ENCODE assay signal across 15 cellular contexts in the genomic region with DNA sequence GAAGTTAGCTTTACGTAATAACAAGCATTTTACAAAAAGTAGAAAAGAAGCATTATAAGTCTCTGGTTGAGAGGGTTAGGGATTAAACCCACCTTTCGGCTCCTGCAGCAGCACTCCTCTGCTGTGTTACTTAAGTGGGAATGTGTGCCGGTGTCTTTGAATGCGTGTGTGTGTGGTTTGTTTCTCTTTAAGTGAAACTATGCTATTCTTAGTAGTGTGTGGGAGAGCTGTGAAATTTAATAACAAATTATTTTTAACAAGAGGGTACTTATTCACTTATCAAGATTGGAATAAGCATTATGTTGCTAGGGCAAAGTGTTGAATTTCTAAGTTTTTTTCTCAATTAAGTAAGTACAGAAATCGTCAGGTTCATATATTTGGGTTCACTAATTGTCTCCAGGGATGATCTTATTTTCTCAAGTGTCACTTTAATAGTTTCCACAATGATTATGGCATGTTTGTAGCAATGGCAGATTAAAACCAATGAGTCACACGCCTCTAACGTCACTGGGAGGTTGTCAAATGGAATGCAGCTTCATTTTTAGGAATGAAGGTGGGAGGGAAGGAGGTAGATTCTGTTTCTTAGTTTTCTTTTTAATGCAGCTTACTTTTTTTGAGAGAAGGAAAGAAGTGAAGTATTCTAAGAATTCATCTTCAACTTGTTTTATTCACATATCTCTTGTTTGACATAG.
DNase-seq lines count a peak whose midpoint lies in the region; ATAC-seq and TF ChIP-seq lines count a peak whose summit lies in the region.
"Had no signal": no experiment of that assay in that cellular context is flagged by ENCODE, and none has a peak within 500 bp of the region (broad histone marks: within the 10 kb centered on the region; RNA-seq: fewer than 3 reads in every experiment).

No MANE protein-coding gene starts in this region.

- H3K36me3 Mint-ChIP-seq in activated naive CD4-positive, alpha-beta T cell treated with anti-CD3 and anti-CD28 coated beads for 36 hours (ENCODE audit: low read depth): peaks cover 13% of the 10 kb centered on the region

- TF ChIP-seq EP300 in upper lobe of left lung (IDR thresholded peaks at IDR 0.05): no peak

- CTCF ChIA-PET in activated naive CD4-positive, alpha-beta T cell treated with anti-CD3 and anti-CD28 coated beads for 36 hours (lab: Charles Lee): interaction anchor here (0.7 kb wide), 1 partner anchor 50 kb away, joined by 4 read pairs; no protein-coding TSS in a partner anchor

- H3K4me1 ChIP-seq in heart left ventricle (peaks cover 0 to 78% (median 41%) of the 10 kb centered on the region in 12 donors), upper lobe of left lung (peaks cover 21 to 60% (median 38%) of the 10 kb centered on the region in 4 donors), hepatocyte (ENCODE audit: insufficient read depth) (peaks cover 15% of the 10 kb centered on the region)

- ATAC-seq in heart left ventricle (peak in 1 of 4 donors; percentile 50), Right ventricle myocardium inferior (no peak), upper lobe of left lung (ENCODE audit: low FRiP score in 2 of 2) (no peak), HG03571 (IDR thresholded peaks at IDR 0.05; ENCODE audit: unreplicated experiment) (no peak)
- ATAC-seq: pancreas had no signal

- no peaks in the 10 kb centered on the region for H3K27me3 Mint-ChIP-seq in activated naive CD4-positive, alpha-beta T cell treated with anti-CD3 and anti-CD28 coated beads for 36 hours (ENCODE audit: low read depth)
- H3K27me3 Mint-ChIP-seq: activated naive CD8-positive, alpha-beta T cell had no signal

- H3K9me3 ChIP-seq in heart left ventricle (peaks cover 0 to 7% (median 1%) of the 10 kb centered on the region in 12 donors), upper lobe of left lung (no peaks in the 10 kb centered on the region), hepatocyte (ENCODE audit: low read depth) (no peaks in the 10 kb centered on the region)
- H3K9me3 ChIP-seq: pancreas, suprapubic skin had no signal

- H3K4me3 Mint-ChIP-seq in activated naive CD4-positive, alpha-beta T cell treated with anti-CD3 and anti-CD28 coated beads for 36 hours: no peak overlapping the region
- H3K4me3 Mint-ChIP-seq: activated naive CD8-positive, alpha-beta T cell; H9 had no signal

- H3K9me3 Mint-ChIP-seq in activated naive CD4-positive, alpha-beta T cell treated with anti-CD3 and anti-CD28 coated beads for 36 hours: no peaks in the 10 kb centered on the region

- no peak overlapping the region for H3K4me2 ChIP-seq in hepatocyte

- H3K36me3 ChIP-seq in heart left ventricle (no peaks in the 10 kb centered on the region), upper lobe of left lung (no peaks in the 10 kb centered on the region), hepatocyte (replicated peaks; ENCODE audit: insufficient read depth, low read depth) (no peaks in the 10 kb centered on the region)
- H3K36me3 ChIP-seq: pancreas, suprapubic skin, WERI-Rb-1 had no signal

- H3K27ac ChIP-seq in heart left ventricle (peak overlapping the region in 11 of 12 donors; percentile 53 to 87 (median 66)), upper lobe of left lung (peak overlapping the region in 3 of 4 donors; percentile 31 to 75 (median 34)), hepatocyte (no peak overlapping the region)
- H3K27ac ChIP-seq: pancreas, suprapubic skin, WERI-Rb-1 had no signal

- no peak overlapping the region for H3K27ac Mint-ChIP-seq in activated naive CD4-positive, alpha-beta T cell treated with anti-CD3 and anti-CD28 coated beads for 36 hours
- H3K27ac Mint-ChIP-seq: activated naive CD8-positive, alpha-beta T cell; H9 had no signal

- H3K27me3 ChIP-seq in heart left ventricle: no peaks in the 10 kb centered on the region
- no peaks in the 10 kb centered on the region for H3K27me3 ChIP-seq in upper lobe of left lung
- H3K27me3 ChIP-seq in hepatocyte: no peaks in the 10 kb centered on the region
- H3K27me3 ChIP-seq: pancreas, suprapubic skin had no signal

- TF ChIP-seq CTCF in heart left ventricle (IDR thresholded peaks at IDR 0.05): no peak
- TF ChIP-seq CTCF in astrocyte of the spinal cord (IDR thresholded peaks at IDR 0.05; ENCODE audit: low read depth, low read length): no peak
- TF ChIP-seq CTCF in upper lobe of left lung (IDR thresholded peaks at IDR 0.05): no peak
- TF ChIP-seq CTCF in hepatocyte (IDR thresholded peaks at IDR 0.05; ENCODE audit: poor library complexity): no peak

- H2AFZ ChIP-seq in hepatocyte: no peak overlapping the region

- in situ Hi-C loops in astrocyte of the spinal cord (cut with HindIII; ENCODE audit: low sequenced_read_pairs): no loop called here

- DNase-seq in heart left ventricle (no peak), Right ventricle myocardium inferior (ENCODE audit: missing footprints) (no peak), astrocyte of the spinal cord (ENCODE audit: low read depth, low spot score) (peak; percentile 39), hepatic stellate cell (ENCODE audit: low spot score) (peak; percentile 15), upper lobe of left lung (no peak), hepatocyte (ENCODE audit: low spot score) (no peak)
- DNase-seq in activated naive CD4-positive, alpha-beta T cell treated with anti-CD3 and anti-CD28 coated beads for 36 hours: no peak
- DNase-seq: Calu3, erythroblast, H9, pancreas, WERI-Rb-1 had no signal

- H3K9me2 ChIP-seq in hepatocyte (replicated peaks; ENCODE audit: insufficient read depth): no peaks in the 10 kb centered on the region

- intact Hi-C loops in heart left ventricle (cut with DNase I): no loop called here
- intact Hi-C loops in Right ventricle myocardium inferior (cut with DNase I): no loop called here
- intact Hi-C loops in activated naive CD4-positive, alpha-beta T cell treated with anti-CD3 and anti-CD28 coated beads for 36 hours (cut with micrococcal nuclease): no loop called here

- H3K4me3 ChIP-seq in heart left ventricle: peak overlapping the region in 6 of 12 donors; percentile 4 to 37 (median 16)
- no peak overlapping the region for H3K4me3 ChIP-seq in astrocyte of the spinal cord (ENCODE audit: low read depth, low read length)
- H3K4me3 ChIP-seq in upper lobe of left lung: no peak overlapping the region
- H3K4me3 ChIP-seq in hepatocyte: no peak overlapping the region
- H3K4me3 ChIP-seq: pancreas, suprapubic skin had no signal

- no peak for TF ChIP-seq POLR2A in heart left ventricle (IDR thresholded peaks at IDR 0.05)
- TF ChIP-seq POLR2A in upper lobe of left lung (IDR thresholded peaks at IDR 0.05): no peak

- H3K4me1 Mint-ChIP-seq in activated naive CD4-positive, alpha-beta T cell treated with anti-CD3 and anti-CD28 coated beads for 36 hours (ENCODE audit: low read depth): peaks cover 21% of the 10 kb centered on the region

- H3K79me2 ChIP-seq in hepatocyte: peaks cover 95% of the 10 kb centered on the region

- 51 to 59% (median 57%) methylated on average over 7 of the region's 7 CpGs for WGBS in heart left ventricle, 4 donors
- WGBS in upper lobe of left lung, 2 donors: 66 to 71% methylated on average over 7 of the region's 7 CpGs
- 79% methylated on average over 7 of the region's 7 CpGs for WGBS in hepatocyte (ENCODE audit: low lambda C conversion rate, missing lambda C conversion rate)

- no peaks in the 10 kb centered on the region for H4K20me1 ChIP-seq in hepatocyte (ENCODE audit: insufficient read depth, poor library complexity, severe bottlenecking)

Comparison
In these comparisons a context has a peak if more than half of its experiments do, and no peak if none do; other contexts are left out.
1. DNase-seq: peak in astrocyte of the spinal cord (single experiment) and hepatic stellate cell (single experiment); none in heart left ventricle (0 of 5), Right ventricle myocardium inferior (single experiment), upper lobe of left lung (0 of 2), activated naive CD4-positive, alpha-beta T cell treated with anti-CD3 and anti-CD28 coated beads for 36 hours (single experiment) and hepatocyte (single experiment).